Comparison of ENCODE assay signal across 32 cellular contexts in the genomic region with DNA sequence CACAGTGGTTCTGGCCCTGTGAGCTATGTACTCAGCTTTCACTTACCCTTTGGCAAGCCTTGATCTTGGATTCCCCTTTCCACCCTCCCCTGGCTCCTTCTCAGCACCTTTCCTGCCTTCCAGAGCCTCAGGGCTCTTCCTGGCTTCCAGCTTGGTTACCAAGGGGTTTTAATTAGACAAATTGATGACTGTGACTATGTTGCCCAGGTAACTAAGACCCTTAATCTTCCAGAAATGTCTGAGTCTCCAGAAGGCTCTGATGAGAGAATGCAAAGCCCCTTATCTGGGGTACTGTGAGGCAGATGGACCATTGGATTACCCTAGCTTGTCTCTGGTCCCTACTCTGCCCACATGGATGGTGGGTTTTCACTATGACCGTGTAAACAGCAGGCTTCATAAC.
"Had no signal": no experiment of that assay in that cellular context is flagged by ENCODE, and none has a peak within 500 bp of the region (broad histone marks: within the 10 kb centered on the region; RNA-seq: fewer than 3 reads in every experiment).

No MANE protein-coding gene starts in this region.

- H3K4me3 Mint-ChIP-seq: mesothelial cell of epicardium; naive B cell; natural killer cell; nephron progenitor cell; stimulated activated naive B cell treated with anti-CD40 and anti-IgM and Interleukin-4, amounts not matched to agents 10 μg/mL and 1 μg/mL and 100 μg/mL, for 72 hours had no signal

- DNase-seq: hippocampal formation; kidney; left colon; left lung; lower lobe of right lung; mammary epithelial cell; mesenchymal stem cell; naive B cell; natural killer cell; nephron progenitor cell; nucleus accumbens; pancreas; posterior cingulate gyrus; retina; right cardiac atrium; stimulated activated CD4-positive, alpha-beta T cell treated with anti-CD3 and anti-CD28 coated beads, Interleukin-12 subunit alpha, Interleukin-12 subunit beta, amount 100 ng/mL, for 4 hours; stimulated activated CD4-positive, alpha-beta T cell treated with anti-CD3 and anti-CD28 coated beads, Interleukin-15, amount 100 ng/mL, for 24 hours; stimulated activated CD4-positive, alpha-beta T cell treated with anti-CD3 and anti-CD28 coated beads, Interleukin-2, amount 100 ng/mL, for 24 hours; stimulated activated CD4-positive, alpha-beta T cell treated with anti-CD3 and anti-CD28 coated beads, Interleukin-4, amount 100 ng/mL, for 1 hour; stimulated activated naive B cell treated with anti-CD40 and anti-IgM and Interleukin-4, amounts not matched to agents 10 μg/mL and 1 μg/mL and 100 μg/mL, for 72 hours; stimulated activated naive CD8-positive, alpha-beta T cell treated with anti-CD3 and anti-CD28 coated beads, Interleukin-15, Interleukin-2, amounts not matched to agents 100 U/mL and 50 U/mL, for 24 hours; tibial artery; trophoblast cell; upper lobe of right lung had no signal

- H3K9me3 Mint-ChIP-seq: mesothelial cell of epicardium had no signal

- H3K4me1 Mint-ChIP-seq: naive B cell; nephron progenitor cell; stimulated activated naive B cell treated with anti-CD40 and anti-IgM and Interleukin-4, amounts not matched to agents 10 μg/mL and 1 μg/mL and 100 μg/mL, for 72 hours had no signal

- H3K4me1 ChIP-seq: left lung, lower lobe of right lung, pancreas, prostate gland, tibial artery, upper lobe of right lung had no signal

- H3K36me3 Mint-ChIP-seq: mesothelial cell of epicardium, naive B cell, natural killer cell had no signal

- H3K4me3 ChIP-seq: left lung, lower lobe of right lung, pancreas, prostate gland, skin epidermis, suprapubic skin, thoracic aorta, tibial artery, upper lobe of right lung had no signal

- FAIRE-seq: islet of Langerhans, kidney, pancreas, urothelium cell line had no signal

- H3K9me3 ChIP-seq: pancreas, prostate gland, suprapubic skin, thoracic aorta, upper lobe of right lung had no signal

- H3K27ac Mint-ChIP-seq: mesothelial cell of epicardium; naive B cell; natural killer cell; nephron progenitor cell; stimulated activated naive B cell treated with anti-CD40 and anti-IgM and Interleukin-4, amounts not matched to agents 10 μg/mL and 1 μg/mL and 100 μg/mL, for 72 hours had no signal

- H3K27ac ChIP-seq: left lung, lower lobe of right lung, pancreas, prostate gland, skin epidermis, suprapubic skin, thoracic aorta, tibial artery, upper lobe of right lung had no signal

- H3K36me3 ChIP-seq: left lung, lower lobe of right lung, pancreas, prostate gland, suprapubic skin, thoracic aorta, tibial artery, upper lobe of right lung had no signal

- ATAC-seq: left colon; left lung; lower lobe of right lung; natural killer cell; pancreas; right cardiac atrium; sciatic nerve; stimulated activated naive B cell treated with anti-CD40 and anti-IgM and Interleukin-4, amounts not matched to agents 10 μg/mL and 1 μg/mL and 100 μg/mL, for 72 hours; stimulated activated naive CD8-positive, alpha-beta T cell treated with anti-CD3 and anti-CD28 coated beads, Interleukin-15, Interleukin-2, amounts not matched to agents 100 U/mL and 50 U/mL, for 24 hours; upper lobe of right lung had no signal

- H3K27me3 ChIP-seq: left lung, pancreas, upper lobe of right lung had no signal
